17 cellular contexts compared by ENCODE assay signal in the genomic region with DNA sequence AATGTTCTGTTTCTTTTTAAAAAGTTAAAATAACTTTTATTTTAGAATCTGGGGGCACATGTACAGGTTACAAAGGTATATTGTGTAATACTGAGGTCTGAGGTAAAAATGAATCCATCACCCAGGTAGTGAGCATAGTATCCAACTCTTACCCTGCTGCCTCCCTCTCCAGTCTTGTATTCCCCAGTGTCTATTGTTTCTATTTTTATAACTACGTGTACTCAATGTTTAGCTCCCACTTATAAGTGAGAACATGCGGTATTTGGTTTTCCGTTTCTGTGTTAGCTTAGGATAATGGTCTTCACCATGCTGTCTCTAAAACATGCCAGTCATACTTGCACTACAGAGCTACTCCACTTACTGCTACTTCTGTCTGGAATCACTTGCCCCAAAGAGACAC.
"Had no signal": no experiment of that assay in that cellular context is flagged by ENCODE, and none has a peak within 500 bp of the region (broad histone marks: within the 10 kb centered on the region; RNA-seq: fewer than 3 reads in every experiment).

No MANE protein-coding gene starts in this region.

- H3K36me3 ChIP-seq: lower lobe of right lung, transverse colon had no signal

- H3K9me3 ChIP-seq: lower lobe of right lung, transverse colon had no signal

- DNase-seq: activated CD4-positive, alpha-beta T cell treated with anti-CD3 and anti-CD28 coated beads, Interleukin-2, amount 10 ng/mL, durations not matched to agents 7 days and 5 days; activated T-cell treated with anti-CD3 and anti-CD28 coated beads for 4 hours; cerebellar nuclear complex; effector memory CD4-positive, alpha-beta T cell; foreskin melanocyte; kidney glomerular epithelial cell; lower lobe of right lung; nucleus accumbens; posterior cingulate gyrus; small intestine; stimulated activated CD4-positive, alpha-beta T cell treated with anti-CD3 and anti-CD28 coated beads, Interleukin-4, amount 100 ng/mL, for 24 hours; stimulated activated naive CD4-positive, alpha-beta T cell; T-helper 2 cell; transverse colon had no signal

- ATAC-seq: activated naive CD4-positive, alpha-beta T cell treated with anti-CD3 and anti-CD28 coated beads, Interleukin-2, amount 50 U/mL, for 72 hours; WTC11 had no signal

- H3K27me3 ChIP-seq: transverse colon had no signal

- H3K4me3 ChIP-seq: lower lobe of right lung, transverse colon had no signal

- H3K27ac ChIP-seq: epithelial cell of prostate, lower lobe of right lung, transverse colon had no signal
